ENCODE assay signal across 13 cellular contexts in genomic region chr2:7009207-7009911, GRCh38.
A peak's percentile ranks its signal among the peaks of the same experiment; 100 is the strongest.
DNase-seq lines count a peak whose midpoint lies in the region; ATAC-seq and TF ChIP-seq lines count a peak whose summit lies in the region.
"Had no signal": no experiment of that assay in that cellular context is flagged by ENCODE, and none has a peak within 500 bp of the region (broad histone marks: within the 10 kb centered on the region; RNA-seq: fewer than 3 reads in every experiment).

No MANE protein-coding gene starts in this region.

- intact Hi-C loops in breast epithelium (cut with DNase I; ENCODE audit: low total_unique reads) (loop anchor here (10.0 kb wide), 1 partner anchor 95 kb away; the partner anchor contains the start of gene RNF144A), lower lobe of right lung (cut with DNase I) (no loop called here)

- H3K27me3 ChIP-seq in breast epithelium (no peaks in the 10 kb centered on the region), muscle layer of duodenum (ENCODE audit: low read depth, low read length) (no peaks in the 10 kb centered on the region), lower lobe of right lung (ENCODE audit: low read depth) (no peaks in the 10 kb centered on the region)
- H3K27me3 ChIP-seq: SJSA1, upper lobe of right lung had no signal

- no peak overlapping the region for H3K4me3 ChIP-seq in breast epithelium
- no peak overlapping the region for H3K4me3 ChIP-seq in muscle layer of duodenum (ENCODE audit: low read depth in 1 of 2, low read length in 2 of 2)
- no peak overlapping the region for H3K4me3 ChIP-seq in lower lobe of right lung
- H3K4me3 ChIP-seq: GM12878, SJSA1, upper lobe of right lung had no signal

- no peak for TF ChIP-seq CTCF in breast epithelium (IDR thresholded peaks at IDR 0.05)
- no peak for TF ChIP-seq CTCF in lower lobe of right lung (IDR thresholded peaks at IDR 0.05)

- no peak for DNase-seq in activated naive CD8-positive, alpha-beta T cell treated with anti-CD3 and anti-CD28 coated beads, Interleukin-2, amount 50 U/mL, for 24 hours
- DNase-seq in breast epithelium (ENCODE audit: low spot score in 2 of 2) (no peak), lower lobe of right lung (no peak), iPS-NIHi7 (ENCODE audit: extremely low spot score) (no peak)
- DNase-seq: DMS53, upper lobe of right lung, WERI-Rb-1 had no signal

- no peak for TF ChIP-seq POLR2A in breast epithelium (IDR thresholded peaks at IDR 0.05)

- H3K27me3 Mint-ChIP-seq in activated naive CD8-positive, alpha-beta T cell = no peaks in the 10 kb centered on the region
- no peaks in the 10 kb centered on the region for H3K27me3 Mint-ChIP-seq in activated naive CD8-positive, alpha-beta T cell treated with anti-CD3 and anti-CD28 coated beads, Interleukin-2, amount 50 U/mL, for 24 hours

- H3K36me3 ChIP-seq in breast epithelium (no peaks in the 10 kb centered on the region), muscle layer of duodenum (ENCODE audit: control insufficient read depth in 1 of 2, insufficient read depth in 2 of 2, low read length in 2 of 2) (peaks cover 0 to 5% of the 10 kb centered on the region in 2 donors), lower lobe of right lung (no peaks in the 10 kb centered on the region)
- H3K36me3 ChIP-seq: SJSA1, upper lobe of right lung, WERI-Rb-1 had no signal

- H3K4me1 Mint-ChIP-seq in activated naive CD8-positive, alpha-beta T cell (ENCODE audit: low read depth) = peaks cover 30% of the 10 kb centered on the region
- peaks cover 34% of the 10 kb centered on the region for H3K4me1 Mint-ChIP-seq in activated naive CD8-positive, alpha-beta T cell treated with anti-CD3 and anti-CD28 coated beads, Interleukin-2, amount 50 U/mL, for 24 hours

- H3K4me3 Mint-ChIP-seq in activated naive CD8-positive, alpha-beta T cell = no peak overlapping the region
- H3K4me3 Mint-ChIP-seq in activated naive CD8-positive, alpha-beta T cell treated with anti-CD3 and anti-CD28 coated beads, Interleukin-2, amount 50 U/mL, for 24 hours = no peak overlapping the region

- H3K9me3 ChIP-seq in breast epithelium = no peaks in the 10 kb centered on the region
- no peaks in the 10 kb centered on the region for H3K9me3 ChIP-seq in muscle layer of duodenum (ENCODE audit: control insufficient read depth in 1 of 2, low read length in 2 of 2)
- no peaks in the 10 kb centered on the region for H3K9me3 ChIP-seq in lower lobe of right lung
- H3K9me3 ChIP-seq: SJSA1, upper lobe of right lung had no signal

- H3K36me3 Mint-ChIP-seq in activated naive CD8-positive, alpha-beta T cell = peaks cover 4% of the 10 kb centered on the region
- no peaks in the 10 kb centered on the region for H3K36me3 Mint-ChIP-seq in activated naive CD8-positive, alpha-beta T cell treated with anti-CD3 and anti-CD28 coated beads, Interleukin-2, amount 50 U/mL, for 24 hours (ENCODE audit: low read depth)

- no peak for ATAC-seq in activated naive CD8-positive, alpha-beta T cell treated with anti-CD3 and anti-CD28 coated beads, Interleukin-2, amount 50 U/mL, for 24 hours
- no peak for ATAC-seq in lower lobe of right lung
- no peak for ATAC-seq in GM19467 (IDR thresholded peaks at IDR 0.05; ENCODE audit: unreplicated experiment)
- ATAC-seq: GM12878 had no signal

- H3K27ac ChIP-seq in breast epithelium (peak overlapping the region; percentile 71 to 86), muscle layer of duodenum (ENCODE audit: low read length) (peak overlapping the region; percentile 68), temporal lobe (ENCODE audit: low read depth, low read length) (peak overlapping the region; percentile 93), lower lobe of right lung (no peak overlapping the region)
- H3K27ac ChIP-seq: WERI-Rb-1 had no signal

- no peaks in the 10 kb centered on the region for H3K9me3 Mint-ChIP-seq in activated naive CD8-positive, alpha-beta T cell (ENCODE audit: low read depth)
- H3K9me3 Mint-ChIP-seq in activated naive CD8-positive, alpha-beta T cell treated with anti-CD3 and anti-CD28 coated beads, Interleukin-2, amount 50 U/mL, for 24 hours = no peaks in the 10 kb centered on the region

- peak overlapping the region; percentile 59 for H3K27ac Mint-ChIP-seq in activated naive CD8-positive, alpha-beta T cell
- H3K27ac Mint-ChIP-seq in activated naive CD8-positive, alpha-beta T cell treated with anti-CD3 and anti-CD28 coated beads, Interleukin-2, amount 50 U/mL, for 24 hours = no peak overlapping the region

- peaks cover 8 to 12% of the 10 kb centered on the region in 2 donors for H3K4me1 ChIP-seq in breast epithelium
- peaks cover 0 to 28% of the 10 kb centered on the region in 2 donors for H3K4me1 ChIP-seq in muscle layer of duodenum (ENCODE audit: control insufficient read depth in 1 of 2, insufficient read depth in 2 of 2, low read length in 2 of 2)
- peaks cover 41% of the 10 kb centered on the region for H3K4me1 ChIP-seq in lower lobe of right lung
